In genomic region chr1:35192056-35192852, GRCh38 we compare ENCODE assay signal across 8 cellular contexts. TPM values are rescaled to one million over a fixed set of nuclear protein-coding genes. Genes with fewer than 3 reads are reported as not detected.
DNase-seq lines count a peak whose midpoint lies in the region; ATAC-seq and TF ChIP-seq lines count a peak whose summit lies in the region.

No MANE protein-coding gene starts in this region.

- no peaks in the 10 kb centered on the region for H3K27me3 Mint-ChIP-seq in activated T-helper 2 cell treated with anti-CD3 and anti-CD28 coated beads, Interferon-gamma antibody, Interleukin-2, Interleukin-4, amounts not matched to agents 10 μg/mL and 5 μg/mL and 100 μg/mL, durations not matched to agents 14 hours and 24 hours and 36 hours (ENCODE audit: low read depth)
- peaks cover 3% of the 10 kb centered on the region for H3K27me3 Mint-ChIP-seq in nephron (ENCODE audit: low read depth)

- peak; percentile 35 for ATAC-seq in GM21528 (IDR thresholded peaks at IDR 0.05; ENCODE audit: low FRiP score, unreplicated experiment)

- CTCF ChIA-PET in RWPE1 (lab: Yijun Ruan, JAX), result no interaction called here

- intact Hi-C loops in activated T-helper 2 cell treated with anti-CD3 and anti-CD28 coated beads, Interferon-gamma antibody, Interleukin-2, Interleukin-4, amounts not matched to agents 10 μg/mL and 5 μg/mL and 100 μg/mL, durations not matched to agents 14 hours and 24 hours and 36 hours (cut with micrococcal nuclease), result loop anchor here (1.0 to 5.0 kb wide), 8 partner anchors 76 to 965 kb away; partner anchors contain the start of genes AGO3, C1orf216, KIAA0319L and MAP7D1

- H3K4me3 Mint-ChIP-seq in activated T-helper 2 cell treated with anti-CD3 and anti-CD28 coated beads, Interferon-gamma antibody, Interleukin-2, Interleukin-4, amounts not matched to agents 10 μg/mL and 5 μg/mL and 100 μg/mL, durations not matched to agents 14 hours and 24 hours and 36 hours (ENCODE audit: low read depth), result peak overlapping the region; percentile 91
- H3K4me3 Mint-ChIP-seq in nephron, result peak overlapping the region; percentile 92 to 99 (median 98)

- POLR2A ChIA-PET in RWPE1 (lab: Yijun Ruan, JAX; ENCODE audit: low non-redundant PET), result no interaction called here

- peak overlapping the region; percentile 98 for H3K27ac Mint-ChIP-seq in activated T-helper 2 cell treated with anti-CD3 and anti-CD28 coated beads, Interferon-gamma antibody, Interleukin-2, Interleukin-4, amounts not matched to agents 10 μg/mL and 5 μg/mL and 100 μg/mL, durations not matched to agents 14 hours and 24 hours and 36 hours
- peak overlapping the region; percentile 77 to 97 (median 92) for H3K27ac Mint-ChIP-seq in nephron

- DNase-seq in COLO829 (ENCODE audit: low spot score) (peak; percentile 75), RWPE1 (ENCODE audit: low spot score) (peak; percentile 84), fibroblast of peridontal ligament (ENCODE audit: extremely low read depth) (peak; percentile 62)
- peak; percentile 85 for DNase-seq in activated T-helper 2 cell treated with anti-CD3 and anti-CD28 coated beads, Interferon-gamma antibody, Interleukin-2, Interleukin-4, amounts not matched to agents 10 μg/mL and 5 μg/mL and 100 μg/mL, durations not matched to agents 14 hours and 24 hours and 36 hours (ENCODE audit: low spot score)
- peak; percentile 88 for DNase-seq in stimulated activated naive CD4-positive, alpha-beta T cell treated with Interleukin-2 at 50 U/mL for 16 hours (lab: John Stamatoyannopoulos, UW)

- H3K9me3 Mint-ChIP-seq in activated T-helper 2 cell treated with anti-CD3 and anti-CD28 coated beads, Interferon-gamma antibody, Interleukin-2, Interleukin-4, amounts not matched to agents 10 μg/mL and 5 μg/mL and 100 μg/mL, durations not matched to agents 14 hours and 24 hours and 36 hours, result no peaks in the 10 kb centered on the region
- no peaks in the 10 kb centered on the region for H3K9me3 Mint-ChIP-seq in nephron

- peaks cover 51% of the 10 kb centered on the region for H3K36me3 ChIP-seq in KOPT-K1 (ENCODE audit: insufficient read depth, low read length)

- H3K9me3 ChIP-seq in KOPT-K1 (ENCODE audit: insufficient read depth, low read length, poor library complexity, severe bottlenecking), result no peaks in the 10 kb centered on the region

- peaks cover 52% of the 10 kb centered on the region for H3K36me3 Mint-ChIP-seq in activated T-helper 2 cell treated with anti-CD3 and anti-CD28 coated beads, Interferon-gamma antibody, Interleukin-2, Interleukin-4, amounts not matched to agents 10 μg/mL and 5 μg/mL and 100 μg/mL, durations not matched to agents 14 hours and 24 hours and 36 hours (ENCODE audit: low read depth)
- peaks cover 47% of the 10 kb centered on the region for H3K36me3 Mint-ChIP-seq in nephron (ENCODE audit: low read depth)

- TF ChIP-seq CTCF in RWPE1 (conservative IDR thresholded peaks at IDR 0.05; ENCODE audit: low read depth) (peak; percentile 38), nephron (IDR thresholded peaks at IDR 0.05; ENCODE audit: unreplicated experiment in 3 of 3) (peak in 2 of 3 experiments; percentile 18 to 43)

- H3K27ac ChIP-seq in KOPT-K1 (ENCODE audit: low read depth, low read length, poor library complexity, severe bottlenecking), result peak overlapping the region; percentile 99
- H3K27ac ChIP-seq in RWPE1, result peak overlapping the region; percentile 87

- H3K4me1 Mint-ChIP-seq in activated T-helper 2 cell treated with anti-CD3 and anti-CD28 coated beads, Interferon-gamma antibody, Interleukin-2, Interleukin-4, amounts not matched to agents 10 μg/mL and 5 μg/mL and 100 μg/mL, durations not matched to agents 14 hours and 24 hours and 36 hours (ENCODE audit: low read depth), result peaks cover 40% of the 10 kb centered on the region
- H3K4me1 Mint-ChIP-seq in nephron, result peaks cover 53% of the 10 kb centered on the region

RNA-seq across cellular contexts. Expression of gene SFPQ, which starts 0.7 kb away (rescaled TPM):
- total RNA-seq in activated T-helper 2 cell treated with anti-CD3 and anti-CD28 coated beads, Interferon-gamma antibody, Interleukin-2, Interleukin-4, amounts not matched to agents 10 μg/mL and 5 μg/mL and 100 μg/mL, durations not matched to agents 14 hours and 24 hours and 36 hours, result 358 and 369 TPM in 2 replicates

Comparison
In these comparisons a context has a peak if more than half of its experiments do, and no peak if none do; other contexts are left out.
1. Peak in every context shown above with its lines: DNase-seq, ATAC-seq and H3K27ac ChIP-seq.